In the genomic region with DNA sequence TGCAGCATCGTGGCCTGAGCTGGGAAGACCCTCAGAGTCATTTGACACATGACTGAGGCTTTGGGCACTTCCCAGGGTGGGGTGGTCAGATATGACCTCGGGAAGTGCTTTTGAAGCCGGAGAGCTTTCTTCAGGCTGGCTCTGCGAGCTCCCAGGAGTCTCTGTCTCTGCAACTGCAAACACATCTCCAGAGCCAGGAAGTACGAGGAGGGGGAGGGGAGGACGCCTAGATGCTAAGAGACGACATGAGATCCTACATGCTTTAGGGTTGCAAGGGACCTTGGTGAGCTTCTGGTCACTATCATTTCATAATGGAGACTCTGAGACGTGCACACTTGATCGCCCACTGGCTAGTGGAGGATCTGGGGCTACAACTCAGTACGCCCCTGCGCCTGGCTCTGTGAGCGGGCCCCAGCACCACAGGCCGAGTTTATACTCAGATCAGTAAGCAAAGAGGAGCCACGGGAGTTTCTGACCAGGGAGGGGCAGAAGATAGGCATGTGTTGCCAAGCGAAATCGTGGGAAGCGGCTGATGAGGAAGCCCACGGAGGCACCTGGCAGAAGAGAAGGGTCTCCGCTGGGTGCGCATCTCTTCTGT, we compare ENCODE assay signal across 9 cellular contexts. TPM values are rescaled to one million over a fixed set of nuclear protein-coding genes. Genes with fewer than 3 reads are reported as not detected.
DNase-seq lines count a peak whose midpoint lies in the region; ATAC-seq, FAIRE-seq and TF ChIP-seq lines count a peak whose summit lies in the region.
"Had no signal": no experiment of that assay in that cellular context is flagged by ENCODE, and none has a peak within 500 bp of the region (broad histone marks: within the 10 kb centered on the region; RNA-seq: fewer than 3 reads in every experiment).

No MANE protein-coding gene starts in this region.

- peaks cover 7% of the 10 kb centered on the region for H3K4me1 Mint-ChIP-seq in activated naive CD8-positive, alpha-beta T cell treated with anti-CD3 and anti-CD28 coated beads for 36 hours

- H3K27ac ChIP-seq in AG04450 (ENCODE audit: low read depth, low read length) (peak overlapping the region; percentile 40), HCT116 (ENCODE audit: low read depth, low read length) (no peak overlapping the region)

- peak overlapping the region; percentile 57 for H3K4me3 Mint-ChIP-seq in activated naive CD8-positive, alpha-beta T cell treated with anti-CD3 and anti-CD28 coated beads for 36 hours

- CTCF ChIA-PET in AG04450 (lab: Charles Lee) (interaction anchor here (0.5 to 3.0 kb wide), 24 partner anchors 8 to 314 kb away, joined by 3 to 87 read pairs (median 4); no protein-coding TSS in a partner anchor), HCT116 (lab: Charles Lee) (interaction anchor here (0.6 to 2.5 kb wide), 14 partner anchors 10 to 387 kb away, joined by 3 to 73 read pairs (median 5); a partner anchor contains a TSS)

- peaks cover 27 to 44% of the 10 kb centered on the region in 2 experiments for H3K4me1 ChIP-seq in HCT116 (ENCODE audit: control insufficient read depth in 1 of 2, insufficient read depth in 2 of 2, low read length in 2 of 2)

- no peak for DNase-seq in AG04450 (ENCODE audit: low read depth, low spot score)
- DNase-seq in HCT116 (ENCODE audit: low read depth, low spot score), result no peak
- no peak for DNase-seq in activated naive CD8-positive, alpha-beta T cell treated with anti-CD3 and anti-CD28 coated beads for 36 hours
- DNase-seq in kidney epithelial cell (ENCODE audit: low read depth), result peak; percentile 26
- no peak for DNase-seq in activated gamma-delta T cell treated with Interleukin-2 at 50 U/mL for 16 hours
- no peak for DNase-seq in GM19239 (ENCODE audit: insufficient read length, low spot score)

- H3K36me3 ChIP-seq in HCT116 (ENCODE audit: control insufficient read depth in 1 of 2, insufficient read depth in 2 of 2, low read length in 2 of 2), result no peaks in the 10 kb centered on the region
- no peaks in the 10 kb centered on the region for H3K36me3 ChIP-seq in kidney epithelial cell (ENCODE audit: control insufficient read depth, insufficient read depth, low read length)

- H3K27me3 Mint-ChIP-seq in activated naive CD8-positive, alpha-beta T cell treated with anti-CD3 and anti-CD28 coated beads for 36 hours, result peaks cover 29% of the 10 kb centered on the region

- TF ChIP-seq CTCF in AG04450 (IDR thresholded peaks at IDR 0.05; ENCODE audit: low read depth, low read length) (no peak), HCT116 (IDR thresholded peaks at IDR 0.05 in 2 of 3, conservative IDR thresholded peaks at IDR 0.05 in 1 of 3; ENCODE audit: borderline replicate concordance in 1 of 3, insufficient read depth in 1 of 3, low read depth in 2 of 3, low read length in 2 of 3) (no peak), kidney epithelial cell (IDR thresholded peaks at IDR 0.05; ENCODE audit: insufficient read depth, low read length, poor library complexity, severe bottlenecking) (no peak)

- TF ChIP-seq RAD21 in HCT116 (IDR thresholded peaks at IDR 0.05; ENCODE audit: low read depth), result no peak

- H3K79me2 ChIP-seq in HCT116 (ENCODE audit: insufficient read depth, low read length), result no peaks in the 10 kb centered on the region

- no peak overlapping the region for H3K9ac ChIP-seq in HCT116 (ENCODE audit: low read length)

- peak overlapping the region; percentile 46 for H2AFZ ChIP-seq in HCT116 (ENCODE audit: low read depth, low read length, poor library complexity, severe bottlenecking)

- H3K36me3 Mint-ChIP-seq in activated naive CD8-positive, alpha-beta T cell treated with anti-CD3 and anti-CD28 coated beads for 36 hours, result no peaks in the 10 kb centered on the region

- H3K27me3 ChIP-seq in AG04450 (ENCODE audit: control insufficient read depth, insufficient read depth, low read length) (peaks cover 14% of the 10 kb centered on the region), HCT116 (ENCODE audit: insufficient read depth, low read length) (no peaks in the 10 kb centered on the region), kidney epithelial cell (ENCODE audit: control insufficient read depth, insufficient read depth, low read length) (peaks cover 18% of the 10 kb centered on the region)

- H3K9me3 ChIP-seq in AG04450 (ENCODE audit: control insufficient read depth, insufficient read depth, low read length), result peaks cover 5% of the 10 kb centered on the region; the same call in 1 of the 2 replicates
- H3K9me3 ChIP-seq in HCT116 (ENCODE audit: control insufficient read depth in 1 of 2, insufficient read depth in 1 of 2, low read depth in 1 of 2, low read length in 2 of 2), result no peaks in the 10 kb centered on the region

- POLR2A ChIA-PET in AG04450 (lab: Yijun Ruan, JAX), result interaction anchor here (0.6 to 1.7 kb wide), 5 partner anchors 17 to 261 kb away, joined by 3 to 12 read pairs (median 4); no protein-coding TSS in a partner anchor
- POLR2A ChIA-PET in HCT116 (lab: Charles Lee), result interaction anchor here (1.1 to 1.2 kb wide), 2 partner anchors 188 to 221 kb away, joined by 3 to 4 read pairs; no protein-coding TSS in a partner anchor

- peak overlapping the region; percentile 29; the same call in 1 of the 2 replicates for H3K4me3 ChIP-seq in AG04450 (ENCODE audit: low read depth, low read length)
- H3K4me3 ChIP-seq in HCT116 (replicated peaks in 1 of 2; ENCODE audit: low read depth in 1 of 2, low read length in 2 of 2), result peak overlapping the region; percentile 18 to 31; a peak in 3 of 4 replicates
- no peak overlapping the region for H3K4me3 ChIP-seq in kidney epithelial cell (ENCODE audit: low read depth, low read length)

- RAD21 ChIA-PET in HCT116 (lab: Charles Lee; ENCODE audit: low non-redundant PET in 1 of 2, low total read pairs in 2 of 2, uncharacterized antibody in 2 of 2, unreplicated experiment in 2 of 2), result interaction anchor here (1.0 to 1.9 kb wide), 3 partner anchors 188 to 199 kb away, joined by 3 to 13 read pairs (median 10); no protein-coding TSS in a partner anchor

- peak overlapping the region; percentile 65 for H3K4me2 ChIP-seq in HCT116 (ENCODE audit: low read length)

- no peaks in the 10 kb centered on the region for H3K9me2 ChIP-seq in HCT116 (ENCODE audit: insufficient read depth)

- no peak for TF ChIP-seq POLR2A in HCT116 (IDR thresholded peaks at IDR 0.05; ENCODE audit: borderline replicate concordance, extremely low read depth, insufficient read depth, insufficient read length)

- no TSS peak for BruUV-seq in HCT116 (replicated peaks; lab: Mats Ljungman, UMichigan)

- intact Hi-C loops in HCT116 (cut with micrococcal nuclease), result loop anchor here (1.0 kb wide), 1 partner anchor 189 kb away; no protein-coding TSS in a partner anchor

- ATAC-seq in HCT116, result no peak
- ATAC-seq in HG02623 (IDR thresholded peaks at IDR 0.05; ENCODE audit: unreplicated experiment), result no peak
- ATAC-seq in GM18909 (IDR thresholded peaks at IDR 0.05; ENCODE audit: poor library complexity, unreplicated experiment), result no peak

- no peak overlapping the region for H3K27ac Mint-ChIP-seq in activated naive CD8-positive, alpha-beta T cell treated with anti-CD3 and anti-CD28 coated beads for 36 hours

- H3K9me3 Mint-ChIP-seq in activated naive CD8-positive, alpha-beta T cell treated with anti-CD3 and anti-CD28 coated beads for 36 hours, result no peaks in the 10 kb centered on the region

- FAIRE-seq in GM19239 (lab: Jason Lieb, UNC), result no peak

- H4K20me1 ChIP-seq in HCT116 (ENCODE audit: insufficient read depth), result no peaks in the 10 kb centered on the region

TF ChIP-seq in HCT116, 20 proteins besides CTCF, POLR2A, EP300 and RAD21:
- TF ChIP-seq CEBPB (IDR thresholded peaks at IDR 0.05; ENCODE audit: low read depth), result no peak
- TF ChIP-seq, protein P1, sequence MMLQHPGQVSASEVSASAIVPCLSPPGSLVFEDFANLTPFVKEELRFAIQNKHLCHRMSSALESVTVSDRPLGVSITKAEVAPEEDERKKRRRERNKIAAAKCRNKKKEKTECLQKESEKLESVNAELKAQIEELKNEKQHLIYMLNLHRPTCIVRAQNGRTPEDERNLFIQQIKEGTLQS (IDR thresholded peaks at IDR 0.05), result no peak
- TF ChIP-seq, protein P2, sequence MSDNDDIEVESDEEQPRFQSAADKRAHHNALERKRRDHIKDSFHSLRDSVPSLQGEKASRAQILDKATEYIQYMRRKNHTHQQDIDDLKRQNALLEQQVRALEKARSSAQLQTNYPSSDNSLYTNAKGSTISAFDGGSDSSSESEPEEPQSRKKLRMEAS (IDR thresholded peaks at IDR 0.05), result no peak
- TF ChIP-seq ELF1 (IDR thresholded peaks at IDR 0.05; ENCODE audit: borderline replicate concordance, low read depth), result no peak
- no peak for TF ChIP-seq SIN3A (IDR thresholded peaks at IDR 0.05; ENCODE audit: low read depth)
- no peak for TF ChIP-seq CBX3 (IDR thresholded peaks at IDR 0.05; ENCODE audit: low read depth)

RNA-seq across cellular contexts. Expression of a gene that starts 0.5 kb away (rescaled TPM):
- polyA plus RNA-seq in AG04450 (2011; rRNA removed), result 0.69 and 0.81 TPM in 2 replicates
- 0.91 and 1.3 TPM in 2 replicates for polyA minus RNA-seq in AG04450 (2011; rRNA and poly(A)+ RNA removed)
- total RNA-seq in HCT116 (2021; ENCODE audit: unreplicated experiment) (4.4 TPM), kidney epithelial cell (4.8 and 5.1 TPM in 2 replicates)
- 3.8 and 5.0 TPM in 2 replicates for polyA plus RNA-seq in HCT116 (2012)
- under 1 TPM; 0.12 to 0.18 TPM for total RNA-seq in activated naive CD8-positive, alpha-beta T cell treated with anti-CD3 and anti-CD28 coated beads for 36 hours
- total RNA-seq: left lobe of liver had no signal
